In genomic region chr7:128955981-128956380, GRCh38 we compare ENCODE assay signal across 17 cellular contexts. TPM values are rescaled to one million over a fixed set of nuclear protein-coding genes. Genes with fewer than 3 reads are reported as not detected.
"Had no signal": no experiment of that assay in that cellular context is flagged by ENCODE, and none has a peak within 500 bp of the region (broad histone marks: within the 10 kb centered on the region; RNA-seq: fewer than 3 reads in every experiment).

No MANE protein-coding gene starts in this region.

- H3K9me3 Mint-ChIP-seq: activated naive CD8-positive, alpha-beta T cell treated with anti-CD3 and anti-CD28 coated beads, Interleukin-2, amount 50 U/mL, for 24 hours; activated T-helper 17 cell treated with anti-CD3 and anti-CD28 coated beads, Interleukin-2, amount 50 U/mL, for 72 hours; brain; central memory CD8-positive, alpha-beta T cell; natural killer cell had no signal

- H3K27me3 Mint-ChIP-seq: activated CD4-positive, alpha-beta T cell treated with anti-CD3 and anti-CD28 coated beads for 36 hours; activated naive CD8-positive, alpha-beta T cell treated with anti-CD3 and anti-CD28 coated beads, Interleukin-2, amount 50 U/mL, for 24 hours; activated T-helper 17 cell treated with anti-CD3 and anti-CD28 coated beads, Interleukin-2, amount 50 U/mL, for 72 hours; brain; central memory CD8-positive, alpha-beta T cell had no signal

- H2AFZ ChIP-seq: parathyroid adenoma had no signal

- H3K4me1 ChIP-seq: colonic mucosa, parathyroid adenoma, sigmoid colon had no signal

- H3K9me3 ChIP-seq: colonic mucosa, neutrophil, sigmoid colon had no signal

- H3K27ac Mint-ChIP-seq: activated CD4-positive, alpha-beta T cell treated with anti-CD3 and anti-CD28 coated beads for 36 hours; natural killer cell had no signal

- H3K4me3 Mint-ChIP-seq: activated CD4-positive, alpha-beta T cell treated with anti-CD3 and anti-CD28 coated beads for 36 hours; activated naive CD8-positive, alpha-beta T cell treated with anti-CD3 and anti-CD28 coated beads, Interleukin-2, amount 50 U/mL, for 24 hours; activated T-helper 17 cell treated with anti-CD3 and anti-CD28 coated beads, Interleukin-2, amount 50 U/mL, for 72 hours; brain; central memory CD8-positive, alpha-beta T cell; natural killer cell had no signal

- H3K9ac ChIP-seq: parathyroid adenoma had no signal

- H3K27ac ChIP-seq: colonic mucosa, neutrophil, parathyroid adenoma, sigmoid colon, WERI-Rb-1 had no signal

- H3K4me3 ChIP-seq: colonic mucosa, sigmoid colon had no signal

- ATAC-seq: activated CD4-positive, alpha-beta T cell treated with anti-CD3 and anti-CD28 coated beads for 36 hours; activated naive CD8-positive, alpha-beta T cell treated with anti-CD3 and anti-CD28 coated beads, Interleukin-2, amount 50 U/mL, for 24 hours; activated T-helper 17 cell treated with anti-CD3 and anti-CD28 coated beads, Interleukin-2, amount 50 U/mL, for 72 hours; natural killer cell had no signal

- DNase-seq: activated CD4-positive, alpha-beta T cell treated with anti-CD3 and anti-CD28 coated beads for 36 hours; activated CD4-positive, alpha-beta T cell treated with anti-CD3 and anti-CD28 coated beads, Interleukin-2, amount 50 U/mL, for 48 hours; activated naive CD4-positive, alpha-beta T cell; activated naive CD8-positive, alpha-beta T cell treated with anti-CD3 and anti-CD28 coated beads, Interleukin-2, amount 50 U/mL, for 24 hours; colonic mucosa; natural killer cell; sigmoid colon; stimulated activated CD4-positive, alpha-beta T cell treated with anti-CD3 and anti-CD28 coated beads, Interleukin-4, amount 100 ng/mL, for 24 hours; stimulated activated naive CD4-positive, alpha-beta T cell; T-helper 2 cell; WERI-Rb-1 had no signal

- H3K36me3 ChIP-seq: colonic mucosa had no signal

- H3K4me1 Mint-ChIP-seq: brain; central memory CD8-positive, alpha-beta T cell; natural killer cell had no signal

- H3K79me2 ChIP-seq: parathyroid adenoma had no signal

- H3K27me3 ChIP-seq: colonic mucosa, neutrophil, sigmoid colon had no signal

RNA-seq across cellular contexts. Expression of gene KCP, which starts 45.5 kb away (rescaled TPM):
- total RNA-seq: activated CD4-positive, alpha-beta T cell treated with anti-CD3 and anti-CD28 coated beads for 36 hours; fibroblast of villous mesenchyme had no signal
